ENCODE assay signal across 15 cellular contexts in genomic region chr5:113122053-113122452, GRCh38.
DNase-seq lines count a peak whose midpoint lies in the region; ATAC-seq and TF ChIP-seq lines count a peak whose summit lies in the region.
"Had no signal": no experiment of that assay in that cellular context is flagged by ENCODE, and none has a peak within 500 bp of the region (broad histone marks: within the 10 kb centered on the region; RNA-seq: fewer than 3 reads in every experiment).

No MANE protein-coding gene starts in this region.

- H3K27ac ChIP-seq in right cardiac atrium (ENCODE audit: low read length), result no peak overlapping the region
- H3K27ac ChIP-seq: SK-N-MC, spleen had no signal

- H3K9me3 ChIP-seq in right cardiac atrium (ENCODE audit: control insufficient read depth, low read length), result no peaks in the 10 kb centered on the region

- H3K4me1 ChIP-seq in right cardiac atrium (ENCODE audit: control insufficient read depth, insufficient read depth, low read length), result peaks cover 31% of the 10 kb centered on the region

- ATAC-seq in Right ventricle myocardium inferior (peak; percentile 16), right cardiac atrium (peak in 1 of 2 donors; percentile 32), HG03135 (IDR thresholded peaks at IDR 0.05; ENCODE audit: unreplicated experiment) (no peak)
- ATAC-seq: effector memory CD8-positive, alpha-beta T cell; stimulated activated naive CD8-positive, alpha-beta T cell treated with anti-CD3 and anti-CD28 coated beads, Interleukin-15, amount 100 ng/mL, for 72 hours had no signal

- TF ChIP-seq CTCF in choroid plexus epithelial cell (conservative IDR thresholded peaks at IDR 0.05; ENCODE audit: low read depth, low read length), result no peak

- no peak for DNase-seq in Right ventricle myocardium inferior (ENCODE audit: missing footprints)
- no peak for DNase-seq in cardiac septum (ENCODE audit: low spot score)
- peak; percentile 26 for DNase-seq in choroid plexus epithelial cell (ENCODE audit: low read depth)
- DNase-seq in right cardiac atrium, result peak in 2 of 3 donors; percentile 70 to 74
- DNase-seq in activated effector memory CD4-positive, alpha-beta T cell treated with anti-CD3 and anti-CD28 coated beads, Interleukin-2, amount 50 U/mL, for 16 hours, result no peak
- DNase-seq in NOMO-1 treated with dmso at 0.1 percent for 144 hours (lab: John Stamatoyannopoulos, UW; ENCODE audit: unreplicated experiment), result no peak
- no peak for DNase-seq in dermis blood vessel endothelial cell
- DNase-seq: 8988T; effector memory CD8-positive, alpha-beta T cell; hippocampal formation; NCI-H2171 treated with DMSO at 0.1 percent for 48 hours; spleen; stimulated activated naive CD8-positive, alpha-beta T cell treated with anti-CD3 and anti-CD28 coated beads, Interleukin-15, amount 100 ng/mL, for 72 hours had no signal

- intact Hi-C loops in Right ventricle myocardium inferior (cut with DNase I) (no loop called here), cardiac septum (cut with DNase I) (no loop called here), right cardiac atrium (cut with DNase I) (no loop called here)

- H3K4me3 ChIP-seq in choroid plexus epithelial cell (ENCODE audit: low read depth, low read length) (no peak overlapping the region), right cardiac atrium (ENCODE audit: low read length) (no peak overlapping the region)
- H3K4me3 ChIP-seq: SK-N-MC, spleen had no signal

- no peaks in the 10 kb centered on the region for H3K27me3 ChIP-seq in right cardiac atrium (ENCODE audit: control insufficient read depth, insufficient read depth)
- H3K27me3 ChIP-seq: spleen had no signal

Comparison
In these comparisons a context has a peak if more than half of its experiments do, and no peak if none do; other contexts are left out.
1. DNase-seq: peak in choroid plexus epithelial cell (single experiment) and right cardiac atrium (2 of 3); none in Right ventricle myocardium inferior (single experiment), cardiac septum (single experiment), activated effector memory CD4-positive, alpha-beta T cell treated with anti-CD3 and anti-CD28 coated beads, Interleukin-2, amount 50 U/mL, for 16 hours (single experiment), NOMO-1 treated with dmso at 0.1 percent for 144 hours (single experiment) and dermis blood vessel endothelial cell (single experiment).